8 cellular contexts compared by ENCODE assay signal in genomic region chr15:56245871-56246814, GRCh38. TPM values are rescaled to one million over a fixed set of nuclear protein-coding genes. Genes with fewer than 3 reads are reported as not detected.
DNase-seq lines count a peak whose midpoint lies in the region; ATAC-seq and TF ChIP-seq lines count a peak whose summit lies in the region.

No MANE protein-coding gene starts in this region.

- peaks cover 7% of the 10 kb centered on the region for H3K79me2 ChIP-seq in trophoblast cell (ENCODE audit: control insufficient read depth, insufficient read depth, low read length, poor library complexity)

- H3K4me1 ChIP-seq in trophoblast cell (ENCODE audit: control insufficient read depth in 1 of 2, insufficient read depth in 2 of 2, low read length in 2 of 2) (peaks cover 0 to 3% of the 10 kb centered on the region in 2 experiments), transverse colon (peaks cover 8 to 52% (median 22%) of the 10 kb centered on the region in 4 donors)

- H4K91ac ChIP-seq in trophoblast cell (ENCODE audit: low read depth, low read length), result peak overlapping the region; percentile 58

- H3K4me3 Mint-ChIP-seq in activated naive CD4-positive, alpha-beta T cell treated with anti-CD3 and anti-CD28 coated beads, Interleukin-2, amount 10 ng/mL, durations not matched to agents 7 days and 5 days, result peak overlapping the region; percentile 87

- peak overlapping the region; percentile 47 for H3K14ac ChIP-seq in trophoblast cell (ENCODE audit: low read length)

- H3K27me3 ChIP-seq in trophoblast cell (ENCODE audit: insufficient read depth, low read length) (no peaks in the 10 kb centered on the region), transverse colon (no peaks in the 10 kb centered on the region)

- no peaks in the 10 kb centered on the region for H3K36me3 ChIP-seq in trophoblast cell (ENCODE audit: control insufficient read depth in 1 of 2, insufficient read depth in 2 of 2, low read length in 2 of 2)
- H3K36me3 ChIP-seq in transverse colon, result no peaks in the 10 kb centered on the region

- intact Hi-C loops in Right ventricle myocardium inferior (cut with DNase I) (no loop called here), transverse colon (cut with DNase I; ENCODE audit: low total_unique reads) (no loop called here)

- no peak for TF ChIP-seq EP300 in transverse colon (IDR thresholded peaks at IDR 0.05; ENCODE audit: low read depth)

- peaks cover 3% of the 10 kb centered on the region for H3K27me3 Mint-ChIP-seq in activated naive CD4-positive, alpha-beta T cell treated with anti-CD3 and anti-CD28 coated beads, Interleukin-2, amount 10 ng/mL, durations not matched to agents 7 days and 5 days

- H3K23ac ChIP-seq in trophoblast cell (ENCODE audit: low read length), result no peak overlapping the region

- DNase-seq in GM12864 (ENCODE audit: low read depth), result peak; percentile 84
- peak; percentile 92 for DNase-seq in NB4 (ENCODE audit: low read depth)
- peak; percentile 88 for DNase-seq in SK-N-DZ (ENCODE audit: low spot score)
- peak; percentile 91 for DNase-seq in activated naive CD4-positive, alpha-beta T cell treated with anti-CD3 and anti-CD28 coated beads, Interleukin-2, amount 10 ng/mL, durations not matched to agents 7 days and 5 days
- DNase-seq in Right ventricle myocardium inferior (ENCODE audit: missing footprints), result peak; percentile 94
- DNase-seq in trophoblast cell, result peak; percentile 89 to 97
- peak; percentile 93 for DNase-seq in transverse colon

- peak; percentile 61 for ATAC-seq in HG02588 (IDR thresholded peaks at IDR 0.05; ENCODE audit: unreplicated experiment)
- peak; percentile 82 for ATAC-seq in Right ventricle myocardium inferior

- peak overlapping the region; percentile 90 for H3K27ac Mint-ChIP-seq in activated naive CD4-positive, alpha-beta T cell treated with anti-CD3 and anti-CD28 coated beads, Interleukin-2, amount 10 ng/mL, durations not matched to agents 7 days and 5 days

- H3K9ac ChIP-seq in trophoblast cell (ENCODE audit: low read length), result no peak overlapping the region

- H4K8ac ChIP-seq in trophoblast cell (ENCODE audit: low read depth, low read length), result peak overlapping the region; percentile 88

- WGBS in trophoblast cell (ENCODE audit: extremely low coverage, insufficient coverage, insufficient read length), result no CpG with 5 or more reads among the region's 15 CpGs
- 6% methylated on average over 2 to 15 of the region's 15 CpGs for WGBS in transverse colon (ENCODE audit: low coverage in 1 of 2), 2 donors

- peak overlapping the region; percentile 54 for H2AFZ ChIP-seq in trophoblast cell (ENCODE audit: insufficient read depth, low read length, poor library complexity)

- H3K9me3 ChIP-seq in trophoblast cell (ENCODE audit: insufficient read depth, low read depth, low read length), result no peaks in the 10 kb centered on the region
- no peaks in the 10 kb centered on the region for H3K9me3 ChIP-seq in transverse colon

- H3K9me3 Mint-ChIP-seq in activated naive CD4-positive, alpha-beta T cell treated with anti-CD3 and anti-CD28 coated beads, Interleukin-2, amount 10 ng/mL, durations not matched to agents 7 days and 5 days, result no peaks in the 10 kb centered on the region

- no peak overlapping the region for H2AK5ac ChIP-seq in trophoblast cell (ENCODE audit: low read length)

- H3K4me3 ChIP-seq in GM12864 (ENCODE audit: low read depth, low read length), result peak overlapping the region; percentile 92
- peak overlapping the region; percentile 61 for H3K4me3 ChIP-seq in NB4 (ENCODE audit: low read depth, low read length)
- H3K4me3 ChIP-seq in trophoblast cell (ENCODE audit: low read depth, low read length), result no peak overlapping the region
- H3K4me3 ChIP-seq in transverse colon, result peak overlapping the region in 2 of 4 donors; percentile 15 to 44

- H3K18ac ChIP-seq in trophoblast cell (ENCODE audit: low read length), result no peak overlapping the region

- peaks cover 29% of the 10 kb centered on the region for H3K4me1 Mint-ChIP-seq in activated naive CD4-positive, alpha-beta T cell treated with anti-CD3 and anti-CD28 coated beads, Interleukin-2, amount 10 ng/mL, durations not matched to agents 7 days and 5 days

- TF ChIP-seq CTCF in GM12864 (IDR thresholded peaks at IDR 0.05; ENCODE audit: low read depth, low read length, missing control alignments) (peak; percentile 100), NB4 (IDR thresholded peaks at IDR 0.05; ENCODE audit: low read depth, low read length) (peak; percentile 100), transverse colon (IDR thresholded peaks at IDR 0.05) (peak; percentile 99 to 100 (median 99))

- no peak overlapping the region for H3K4ac ChIP-seq in trophoblast cell (ENCODE audit: low read depth, low read length)

- H4K12ac ChIP-seq in trophoblast cell (ENCODE audit: low read depth, low read length), result no peak overlapping the region

- CTCF ChIA-PET in activated naive CD4-positive, alpha-beta T cell treated with anti-CD3 and anti-CD28 coated beads, Interleukin-2, amount 10 ng/mL, durations not matched to agents 7 days and 5 days (lab: Charles Lee), result interaction anchor here (0.7 to 2.0 kb wide), 5 partner anchors 13 to 234 kb away, joined by 3 to 8 read pairs (median 3); no protein-coding TSS in a partner anchor

- peak overlapping the region; percentile 46 for H3K4me2 ChIP-seq in trophoblast cell (ENCODE audit: low read length)

- H2BK120ac ChIP-seq in trophoblast cell (ENCODE audit: insufficient read depth, low read length, poor library complexity), result no peak overlapping the region

- no peak overlapping the region for H3K27ac ChIP-seq in trophoblast cell (ENCODE audit: low read depth, low read length)
- H3K27ac ChIP-seq in transverse colon, result peak overlapping the region; percentile 62 to 95 (median 92)

- in situ Hi-C loops in transverse colon (cut with MboI; ENCODE audit: low pct_ligation_motif_present in 1 of 4, low pct_unique_long_range_greater_than_20kb in 1 of 4, low sequenced_read_pairs in 3 of 4), result loop anchor here in 1 of 4 donors (10.0 kb wide), 1 partner anchor 179 kb away; no protein-coding TSS in a partner anchor

- peaks cover 7% of the 10 kb centered on the region for H3K36me3 Mint-ChIP-seq in activated naive CD4-positive, alpha-beta T cell treated with anti-CD3 and anti-CD28 coated beads, Interleukin-2, amount 10 ng/mL, durations not matched to agents 7 days and 5 days

- H2BK12ac ChIP-seq in trophoblast cell (ENCODE audit: low read length), result no peak overlapping the region

- no peak overlapping the region for H2BK5ac ChIP-seq in trophoblast cell (ENCODE audit: low read depth, low read length, poor library complexity)

- TF ChIP-seq POLR2A in NB4 (IDR thresholded peaks at IDR 0.05; ENCODE audit: extremely low read depth, insufficient read length) (peak; percentile 90), transverse colon (IDR thresholded peaks at IDR 0.05) (no peak)

- peaks cover 11% of the 10 kb centered on the region for H3K79me1 ChIP-seq in trophoblast cell (ENCODE audit: low read length)

RNA-seq across cellular contexts. Expression of gene RFX7, which starts 2.5 kb away (rescaled TPM):
- polyA plus RNA-seq in SK-N-DZ (2014; cell fraction: cytosol; rRNA removed), result 8.2 and 8.7 TPM in 2 replicates
- 11.5 and 15.4 TPM in 2 replicates for polyA plus RNA-seq in SK-N-DZ (2014; cell fraction: nucleus; rRNA removed)
- total RNA-seq in Right ventricle myocardium inferior (5.8 TPM), transverse colon (10 to 100 TPM in 3 of 4 donors, 1 to 10 TPM in 1; 8.7 to 51.5 (median 12.9) TPM)
- polyA plus RNA-seq in trophoblast cell (2013), result 11.0 and 12.2 TPM in 2 replicates
